In genomic region chr13:62556973-62557372, GRCh38 we compare ENCODE assay signal across 16 cellular contexts.
DNase-seq lines count a peak whose midpoint lies in the region; ATAC-seq, FAIRE-seq and TF ChIP-seq lines count a peak whose summit lies in the region.
"Had no signal": no experiment of that assay in that cellular context is flagged by ENCODE, and none has a peak within 500 bp of the region (broad histone marks: within the 10 kb centered on the region; RNA-seq: fewer than 3 reads in every experiment).

No MANE protein-coding gene starts in this region.

- no peaks in the 10 kb centered on the region for H3K4me1 ChIP-seq in IMR-90 (ENCODE audit: control insufficient read depth, insufficient read depth, low read length)
- no peaks in the 10 kb centered on the region for H3K4me1 ChIP-seq in SJCRH30

- H3K56ac ChIP-seq in IMR-90 (ENCODE audit: extremely low read depth, insufficient read depth, low read length) = no peak overlapping the region

- TF ChIP-seq RAD21 in IMR-90 (IDR thresholded peaks at IDR 0.05; ENCODE audit: low read length) = no peak

- no peak overlapping the region for H3K4me2 ChIP-seq in IMR-90 (ENCODE audit: low read depth, low read length)

- H2AK5ac ChIP-seq in IMR-90 (ENCODE audit: low read depth, low read length) = no peak overlapping the region

- no peaks in the 10 kb centered on the region for H4K20me1 ChIP-seq in IMR-90 (ENCODE audit: insufficient read depth, low read length)

- no peak overlapping the region for H3K4ac ChIP-seq in IMR-90 (ENCODE audit: low read depth, low read length)

- H3K27ac ChIP-seq in IMR-90 (ENCODE audit: insufficient read depth, low read length) (no peak overlapping the region), SJCRH30 (no peak overlapping the region)

- ATAC-seq in HG02610 (IDR thresholded peaks at IDR 0.05; ENCODE audit: unreplicated experiment) = peak; percentile 51
- ATAC-seq in IMR-90 (ENCODE audit: low read depth) = no peak
- ATAC-seq in GM21528 (IDR thresholded peaks at IDR 0.05; ENCODE audit: low FRiP score, unreplicated experiment) = no peak

- no peak overlapping the region for H3K9ac ChIP-seq in IMR-90 (ENCODE audit: low read depth, low read length)

- H3K79me1 ChIP-seq in IMR-90 (ENCODE audit: low read depth in 1 of 2, low read length in 2 of 2) = no peaks in the 10 kb centered on the region

- no peak overlapping the region for H2BK20ac ChIP-seq in IMR-90 (ENCODE audit: low read depth, low read length)

- no peaks in the 10 kb centered on the region; the same call in 1 of the 2 replicates for H3K9me1 ChIP-seq in IMR-90 (ENCODE audit: insufficient read depth, low read length)

- no peak overlapping the region for H2BK5ac ChIP-seq in IMR-90 (ENCODE audit: low read depth, low read length, poor library complexity, severe bottlenecking)

- POLR2A ChIA-PET in IMR-90 (lab: Charles Lee; ENCODE audit: unreplicated experiment) = no interaction called here

- no peak for TF ChIP-seq CTCF in IMR-90 (conservative IDR thresholded peaks at IDR 0.05; ENCODE audit: low read depth, low read length)
- TF ChIP-seq CTCF in bronchial epithelial cell (IDR thresholded peaks at IDR 0.05; ENCODE audit: insufficient read depth, low read length, severe bottlenecking) = no peak

- no peak overlapping the region for H3K23ac ChIP-seq in IMR-90 (ENCODE audit: low read depth, low read length)

- FAIRE-seq in bronchial epithelial cell (lab: Jason Lieb, UNC) = no peak
- FAIRE-seq: A204.1, GM12892 had no signal

- WGBS in IMR-90 (ENCODE audit: extremely low coverage in 2 of 2, insufficient read length in 1 of 2), 2 experiments = no CpG with 5 or more reads among the region's 1 CpG

- intact Hi-C loops in IMR-90 (cut with micrococcal nuclease) = loop anchor here (5.0 kb wide), 1 partner anchor 350 kb away; no protein-coding TSS in a partner anchor

- no peaks in the 10 kb centered on the region for H3K9me3 ChIP-seq in IMR-90 (ENCODE audit: control insufficient read depth, insufficient read depth, low read length)
- no peaks in the 10 kb centered on the region for H3K9me3 ChIP-seq in SJCRH30 (replicated peaks)

- DNase-seq in IMR-90 (peak; percentile 8), bronchial epithelial cell (ENCODE audit: low read depth) (peak; percentile 17), DMS114 treated with DMSO at 0.1 percent for 48 hours (lab: John Stamatoyannopoulos, UW; ENCODE audit: unreplicated experiment) (no peak), SJCRH30 (no peak), NCI-H82 (lab: John Stamatoyannopoulos, UW) (no peak)
- DNase-seq: C1 segment of cervical spinal cord; Calu3; CD4-positive, alpha-beta T cell; DMS 273 treated with DMSO at 0.1 percent for 48 hours; DMS79; GOT3; H9 had no signal

- H2AFZ ChIP-seq in IMR-90 (replicated peaks; ENCODE audit: low read length, poor library complexity) = no peak overlapping the region

- no peak overlapping the region for H2BK15ac ChIP-seq in IMR-90 (ENCODE audit: low read depth, low read length)

- no peak overlapping the region for H4K8ac ChIP-seq in IMR-90 (ENCODE audit: low read depth in 2 of 2, low read length in 2 of 2)

- H3K27me3 ChIP-seq in IMR-90 (ENCODE audit: control insufficient read depth, insufficient read depth, low read length) (no peaks in the 10 kb centered on the region), bronchial epithelial cell (ENCODE audit: control insufficient read depth, insufficient read depth, low read length) (no peaks in the 10 kb centered on the region), SJCRH30 (no peaks in the 10 kb centered on the region)

- in situ Hi-C loops in IMR-90 (cut with MboI; ENCODE audit: low sequenced_read_pairs) = no loop called here

- no peak overlapping the region for H3K14ac ChIP-seq in IMR-90 (replicated peaks; ENCODE audit: low read depth, low read length)

- H2BK120ac ChIP-seq in IMR-90 (ENCODE audit: low read depth, low read length) = no peak overlapping the region

- no peak overlapping the region for H2AK9ac ChIP-seq in IMR-90 (replicated peaks; ENCODE audit: low read depth, low read length, poor library complexity)

- no peak overlapping the region for H3K4me3 ChIP-seq in IMR-90 (ENCODE audit: insufficient read depth, low read depth, low read length)
- no peak overlapping the region for H3K4me3 ChIP-seq in bronchial epithelial cell (ENCODE audit: low read depth, low read length)
- H3K4me3 ChIP-seq in SJCRH30 = no peak overlapping the region

- no peaks in the 10 kb centered on the region for H3K36me3 ChIP-seq in IMR-90 (ENCODE audit: control insufficient read depth, insufficient read depth, low read length)
- no peaks in the 10 kb centered on the region for H3K36me3 ChIP-seq in bronchial epithelial cell (ENCODE audit: control insufficient read depth, insufficient read depth, low read length)
- no peaks in the 10 kb centered on the region for H3K36me3 ChIP-seq in SJCRH30

- CTCF ChIA-PET in IMR-90 (lab: Yijun Ruan, JAX) = no interaction called here

- no peak overlapping the region for H3K18ac ChIP-seq in IMR-90 (ENCODE audit: low read depth, low read length)

- no peak for TF ChIP-seq POLR2A in IMR-90 (IDR thresholded peaks at IDR 0.05; ENCODE audit: low read depth, low read length)

- no peak overlapping the region for H4K91ac ChIP-seq in IMR-90 (ENCODE audit: insufficient read depth, low read depth, low read length)

- dilution Hi-C loops in IMR-90 (cut with HindIII; ENCODE audit: low sequenced_read_pairs, unreplicated experiment) = no loop called here

- no peak overlapping the region for H4K5ac ChIP-seq in IMR-90 (ENCODE audit: low read depth, low read length)

- no TSS peak for BruUV-seq in IMR-90 (replicated peaks; lab: Mats Ljungman, UMichigan)

TF ChIP-seq in IMR-90, 13 proteins besides CTCF, POLR2A, EP300 and RAD21:
- no peak for TF ChIP-seq MAFK (IDR thresholded peaks at IDR 0.05; ENCODE audit: low read depth, low read length)
- no peak for TF ChIP-seq RFX5 (IDR thresholded peaks at IDR 0.05; ENCODE audit: low read depth, low read length)
- no peak for TF ChIP-seq CHD1 (IDR thresholded peaks at IDR 0.05; ENCODE audit: low read depth, low read length)
- TF ChIP-seq MXI1 (IDR thresholded peaks at IDR 0.05; ENCODE audit: borderline replicate concordance, low read depth, low read length) = no peak
- no peak for TF ChIP-seq SMC3 (IDR thresholded peaks at IDR 0.05; ENCODE audit: low read depth, low read length)
- no peak for TF ChIP-seq USF2 (IDR thresholded peaks at IDR 0.05; ENCODE audit: low read depth, low read length)
- no peak for TF ChIP-seq ELK1 (IDR thresholded peaks at IDR 0.05; ENCODE audit: borderline replicate concordance, low read depth, low read length)
- no peak for TF ChIP-seq CEBPB (IDR thresholded peaks at IDR 0.05; ENCODE audit: low read depth, low read length)
- no peak for TF ChIP-seq BHLHE40 (IDR thresholded peaks at IDR 0.05; ENCODE audit: low read depth, low read length)
- TF ChIP-seq FOS (IDR thresholded peaks at IDR 0.05; ENCODE audit: low read depth, low read length) = no peak
- TF ChIP-seq RCOR1 (IDR thresholded peaks at IDR 0.05; ENCODE audit: insufficient replicate concordance, low read length) = no peak
- TF ChIP-seq MAZ (IDR thresholded peaks at IDR 0.05; ENCODE audit: borderline replicate concordance, low read depth, low read length) = no peak
- no peak for TF ChIP-seq NFE2L2 (IDR thresholded peaks at IDR 0.05; ENCODE audit: low read depth, low read length)

Comparison
In these comparisons a context has a peak if more than half of its experiments do, and no peak if none do; other contexts are left out.
1. DNase-seq: peak in IMR-90 (single experiment) and bronchial epithelial cell (single experiment); none in DMS114 treated with DMSO at 0.1 percent for 48 hours (single experiment), SJCRH30 (0 of 2) and NCI-H82 (single experiment).